In genomic region chr6:33974030-33974429, GRCh38 we compare ENCODE assay signal across 21 cellular contexts.
"Had no signal": no experiment of that assay in that cellular context is flagged by ENCODE, and none has a peak within 500 bp of the region (broad histone marks: within the 10 kb centered on the region; RNA-seq: fewer than 3 reads in every experiment).

No MANE protein-coding gene starts in this region.

- H3K36me3 Mint-ChIP-seq: activated CD4-positive, alpha-beta memory T cell treated with anti-CD3 and anti-CD28 coated beads for 36 hours; activated naive CD4-positive, alpha-beta T cell treated with anti-CD3 and anti-CD28 coated beads, Interleukin-2, amount 50 U/mL, for 24 hours; naive thymus-derived CD8-positive, alpha-beta T cell had no signal

- H3K27ac Mint-ChIP-seq: activated CD4-positive, alpha-beta memory T cell treated with anti-CD3 and anti-CD28 coated beads for 36 hours; activated CD4-positive, alpha-beta T cell treated with anti-CD3 and anti-CD28 coated beads for 36 hours; activated CD8-positive, alpha-beta memory T cell treated with anti-CD3 and anti-CD28 coated beads, Interleukin-2, amount 10 ng/mL, durations not matched to agents 7 days and 5 days; activated naive CD4-positive, alpha-beta T cell treated with anti-CD3 and anti-CD28 coated beads, Interleukin-2, amount 50 U/mL, for 24 hours; progenitor cell of endocrine pancreas had no signal

- H3K4me1 ChIP-seq: adrenal gland, right atrium auricular region, vagina had no signal

- H3K9me3 Mint-ChIP-seq: activated CD4-positive, alpha-beta memory T cell treated with anti-CD3 and anti-CD28 coated beads for 36 hours; activated naive CD4-positive, alpha-beta T cell treated with anti-CD3 and anti-CD28 coated beads, Interleukin-2, amount 50 U/mL, for 24 hours had no signal

- H3K4me1 Mint-ChIP-seq: activated CD8-positive, alpha-beta memory T cell treated with anti-CD3 and anti-CD28 coated beads, Interleukin-2, amount 10 ng/mL, durations not matched to agents 7 days and 5 days had no signal

- H3K27ac ChIP-seq: adrenal gland, dorsolateral prefrontal cortex, left ventricle myocardium inferior, right atrium auricular region, skin epidermis, tibial nerve, vagina had no signal

- H3K4me3 Mint-ChIP-seq: activated CD4-positive, alpha-beta memory T cell treated with anti-CD3 and anti-CD28 coated beads for 36 hours; activated CD4-positive, alpha-beta T cell treated with anti-CD3 and anti-CD28 coated beads for 36 hours; activated CD8-positive, alpha-beta memory T cell treated with anti-CD3 and anti-CD28 coated beads, Interleukin-2, amount 10 ng/mL, durations not matched to agents 7 days and 5 days; activated naive CD4-positive, alpha-beta T cell treated with anti-CD3 and anti-CD28 coated beads, Interleukin-2, amount 50 U/mL, for 24 hours; naive thymus-derived CD8-positive, alpha-beta T cell had no signal

- H3K9me3 ChIP-seq: vagina had no signal

- DNase-seq: activated CD4-positive, alpha-beta memory T cell treated with anti-CD3 and anti-CD28 coated beads for 36 hours; activated CD4-positive, alpha-beta T cell treated with anti-CD3 and anti-CD28 coated beads for 36 hours; activated CD8-positive, alpha-beta memory T cell treated with anti-CD3 and anti-CD28 coated beads, Interleukin-2, amount 10 ng/mL, durations not matched to agents 7 days and 5 days; activated effector memory CD4-positive, alpha-beta T cell treated with Interleukin-2 at 50 U/mL for 16 hours; adrenal gland; hippocampal formation; left ventricle myocardium inferior; naive thymus-derived CD8-positive, alpha-beta T cell; nucleus accumbens; stimulated activated CD4-positive, alpha-beta T cell treated with anti-CD3 and anti-CD28 coated beads, Interleukin-15, amount 100 ng/mL, for 24 hours; stimulated activated CD4-positive, alpha-beta T cell treated with anti-CD3 and anti-CD28 coated beads, Interleukin-4, amount 100 ng/mL, for 1 hour; stimulated activated naive CD4-positive, alpha-beta T cell; substantia nigra; T1000 had no signal

- H3K27me3 ChIP-seq: vagina had no signal

- H3K4me3 ChIP-seq: adrenal gland, dorsolateral prefrontal cortex, left ventricle myocardium inferior, right atrium auricular region, skin epidermis, tibial nerve, vagina had no signal

- H3K36me3 ChIP-seq: adrenal gland, left ventricle myocardium inferior, right atrium auricular region, tibial nerve, vagina had no signal

- ATAC-seq: activated CD4-positive, alpha-beta T cell treated with anti-CD3 and anti-CD28 coated beads for 36 hours; activated CD8-positive, alpha-beta memory T cell treated with anti-CD3 and anti-CD28 coated beads, Interleukin-2, amount 10 ng/mL, durations not matched to agents 7 days and 5 days; naive thymus-derived CD8-positive, alpha-beta T cell had no signal
